ENCODE assay signal across 10 cellular contexts in genomic region chr2:239245872-239246701, GRCh38.
DNase-seq lines count a peak whose midpoint lies in the region; ATAC-seq, FAIRE-seq and TF ChIP-seq lines count a peak whose summit lies in the region.
"Had no signal": no experiment of that assay in that cellular context is flagged by ENCODE, and none has a peak within 500 bp of the region (broad histone marks: within the 10 kb centered on the region; RNA-seq: fewer than 3 reads in every experiment).

No MANE protein-coding gene starts in this region.

- no peak for DNase-seq in Right ventricle myocardium inferior (ENCODE audit: missing footprints)
- DNase-seq in cardiac septum (ENCODE audit: low spot score), result no peak
- peak; percentile 67 to 80 (median 79) for DNase-seq in mucosa of descending colon
- DNase-seq in urothelium cell line (ENCODE audit: low spot score), result no peak
- no peak for DNase-seq in stimulated activated CD8-positive, alpha-beta memory T cell treated with anti-CD3 and anti-CD28 coated beads, Interleukin-4, amount 100 ng/mL, for 48 hours
- DNase-seq: activated naive CD4-positive, alpha-beta T cell treated with anti-CD3 and anti-CD28 coated beads for 36 hours had no signal

- no peak for TF ChIP-seq CTCF in mucosa of descending colon (IDR thresholded peaks at IDR 0.05)

- H3K27me3 ChIP-seq in duodenal mucosa (ENCODE audit: control insufficient read depth in 1 of 2, insufficient read depth in 2 of 2, low read length in 2 of 2), result no peaks in the 10 kb centered on the region

- no peaks in the 10 kb centered on the region for H3K36me3 ChIP-seq in duodenal mucosa (ENCODE audit: control insufficient read depth in 1 of 2, insufficient read depth in 2 of 2, low read length in 2 of 2)
- H3K36me3 ChIP-seq in mucosa of descending colon (ENCODE audit: low read depth), result no peaks in the 10 kb centered on the region

- H3K4me3 ChIP-seq in duodenal mucosa (ENCODE audit: low read depth in 1 of 2, low read length in 2 of 2) (peak overlapping the region; percentile 27 to 48), mucosa of descending colon (no peak overlapping the region)

- intact Hi-C loops in Right ventricle myocardium inferior (cut with DNase I) (loop anchor here (5.0 kb wide), 1 partner anchor 66 kb away; no protein-coding TSS in a partner anchor), cardiac septum (cut with DNase I) (no loop called here), mucosa of descending colon (cut with DNase I, micrococcal nuclease) (no loop called here)

- peak; percentile 45 for ATAC-seq in Right ventricle myocardium inferior
- ATAC-seq in mucosa of descending colon, result peak; percentile 86
- no peak for ATAC-seq in HG02870 (IDR thresholded peaks at IDR 0.05; ENCODE audit: unreplicated experiment)
- ATAC-seq in GM18870 (IDR thresholded peaks at IDR 0.05; ENCODE audit: unreplicated experiment), result no peak
- ATAC-seq: stimulated activated effector memory CD8-positive, alpha-beta T cell treated with anti-CD3 and anti-CD28 coated beads, Interleukin-12 subunit alpha, Interleukin-12 subunit beta, amount 100 ng/mL, for 72 hours had no signal

- no peak for FAIRE-seq in urothelium cell line (lab: Jason Lieb, UNC)

- no peaks in the 10 kb centered on the region for H3K9me3 ChIP-seq in duodenal mucosa (ENCODE audit: control insufficient read depth in 1 of 2, low read length in 2 of 2)
- no peaks in the 10 kb centered on the region for H3K9me3 ChIP-seq in mucosa of descending colon

- H3K27ac ChIP-seq in duodenal mucosa (ENCODE audit: low read depth, low read length), result no peak overlapping the region

- H3K4me1 ChIP-seq in duodenal mucosa (ENCODE audit: control insufficient read depth in 1 of 2, insufficient read depth in 2 of 2, low read length in 2 of 2), result peaks cover 0 to 16% of the 10 kb centered on the region in 2 donors
- H3K4me1 ChIP-seq in mucosa of descending colon (ENCODE audit: low read depth), result peaks cover 24% of the 10 kb centered on the region

- H3K9ac ChIP-seq in duodenal mucosa (ENCODE audit: low read depth in 1 of 2, low read length in 2 of 2), result peak overlapping the region in 1 of 2 donors; percentile 41

Comparison
In these comparisons a context has a peak if more than half of its experiments do, and no peak if none do; other contexts are left out.
1. ATAC-seq: peak in Right ventricle myocardium inferior (single experiment) and mucosa of descending colon (single experiment); none in HG02870 (single experiment) and GM18870 (single experiment).
2. DNase-seq: peak in mucosa of descending colon (3 of 3); none in Right ventricle myocardium inferior (single experiment), cardiac septum (single experiment), urothelium cell line (single experiment) and stimulated activated CD8-positive, alpha-beta memory T cell treated with anti-CD3 and anti-CD28 coated beads, Interleukin-4, amount 100 ng/mL, for 48 hours (single experiment).